10 cellular contexts compared by ENCODE assay signal in the genomic region with DNA sequence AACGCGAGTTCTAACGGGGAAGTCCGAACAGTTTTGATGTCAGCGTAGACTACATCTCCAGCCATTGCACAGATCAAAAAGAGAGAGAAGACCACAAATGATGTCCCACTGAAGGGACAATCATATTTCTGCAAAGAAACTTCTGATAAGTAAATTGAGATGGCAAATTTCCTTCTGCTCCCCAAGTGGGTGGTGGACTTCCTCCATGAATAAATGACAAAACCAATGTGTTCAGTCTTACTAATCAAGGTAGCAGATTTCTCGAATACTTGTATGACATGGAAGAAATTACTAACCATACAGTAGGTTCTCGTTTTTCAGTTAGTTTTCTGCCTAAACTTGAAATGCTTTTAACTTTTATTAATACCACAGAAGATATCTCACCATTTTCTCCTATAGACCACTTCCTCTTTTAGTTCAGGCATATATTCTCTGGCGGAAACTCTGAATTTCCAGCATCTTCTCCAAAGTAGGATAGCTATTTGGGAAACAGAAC. TPM values are rescaled to one million over a fixed set of nuclear protein-coding genes. Genes with fewer than 3 reads are reported as not detected.
DNase-seq lines count a peak whose midpoint lies in the region; ATAC-seq and TF ChIP-seq lines count a peak whose summit lies in the region.
"Had no signal": no experiment of that assay in that cellular context is flagged by ENCODE, and none has a peak within 500 bp of the region (broad histone marks: within the 10 kb centered on the region; RNA-seq: fewer than 3 reads in every experiment).

A gene (minus strand): TSS at position 132 of the 496 bp plus-strand sequence.

- peak within 1 kb of the TSS; percentile 86 for H3K27ac Mint-ChIP-seq in activated naive CD4-positive, alpha-beta T cell treated with anti-CD3 and anti-CD28 coated beads, Interleukin-2, amount 10 ng/mL, durations not matched to agents 7 days and 5 days
- peak within 1 kb of the TSS; percentile 94 for H3K27ac Mint-ChIP-seq in activated B cell treated with CpG ODN at 0.5 μM for 24 hours

- H3K4me1 ChIP-seq in upper lobe of right lung = peaks cover 9% of the 10 kb centered on the region

- TF ChIP-seq CTCF in activated B cell treated with CpG ODN at 0.5 μM for 24 hours (IDR thresholded peaks at IDR 0.05) = no peak
- TF ChIP-seq CTCF in upper lobe of right lung (IDR thresholded peaks at IDR 0.05) = no peak

- no peaks in the 10 kb centered on the region for H3K36me3 ChIP-seq in upper lobe of right lung

- H3K9me3 Mint-ChIP-seq in activated naive CD4-positive, alpha-beta T cell treated with anti-CD3 and anti-CD28 coated beads, Interleukin-2, amount 10 ng/mL, durations not matched to agents 7 days and 5 days = peaks cover 3% of the 10 kb centered on the region
- no peaks in the 10 kb centered on the region for H3K9me3 Mint-ChIP-seq in activated B cell treated with CpG ODN at 0.5 μM for 24 hours

- no peak for DNase-seq in activated naive CD4-positive, alpha-beta T cell treated with anti-CD3 and anti-CD28 coated beads, Interleukin-2, amount 10 ng/mL, durations not matched to agents 7 days and 5 days
- no peak for DNase-seq in activated naive CD4-positive, alpha-beta T cell treated with anti-CD3 and anti-CD28 coated beads, Interleukin-2, amount 50 U/mL, for 16 hours
- DNase-seq in activated B cell treated with CpG ODN at 0.5 μM for 24 hours = no peak
- DNase-seq in upper lobe of right lung = no peak
- DNase-seq in NCI-H345 (lab: John Stamatoyannopoulos, UW) = no peak
- DNase-seq in left lobe of liver (ENCODE audit: low spot score) = no peak
- no peak for DNase-seq in ureter (ENCODE audit: low spot score)
- DNase-seq: left colon, NCI-H2081 had no signal

- CTCF ChIA-PET in activated naive CD4-positive, alpha-beta T cell treated with anti-CD3 and anti-CD28 coated beads, Interleukin-2, amount 10 ng/mL, durations not matched to agents 7 days and 5 days (lab: Charles Lee) = interaction anchor here (0.7 kb wide), 1 partner anchor 10 kb away, joined by 3 read pairs; no protein-coding TSS in a partner anchor
- CTCF ChIA-PET in activated B cell treated with CpG ODN at 0.5 μM for 24 hours (lab: Charles Lee) = interaction anchor here (1.8 to 2.1 kb wide), 2 partner anchors 11 to 33 kb away, joined by 4 to 7 read pairs; no protein-coding TSS in a partner anchor

- H3K4me3 Mint-ChIP-seq in activated naive CD4-positive, alpha-beta T cell treated with anti-CD3 and anti-CD28 coated beads, Interleukin-2, amount 10 ng/mL, durations not matched to agents 7 days and 5 days = peak within 1 kb of the TSS; percentile 67
- peak within 1 kb of the TSS; percentile 88 for H3K4me3 Mint-ChIP-seq in activated B cell treated with CpG ODN at 0.5 μM for 24 hours

- peaks cover 65% of the 10 kb centered on the region for H3K4me1 Mint-ChIP-seq in activated naive CD4-positive, alpha-beta T cell treated with anti-CD3 and anti-CD28 coated beads, Interleukin-2, amount 10 ng/mL, durations not matched to agents 7 days and 5 days
- peaks cover 84% of the 10 kb centered on the region for H3K4me1 Mint-ChIP-seq in activated B cell treated with CpG ODN at 0.5 μM for 24 hours

- H3K4me3 ChIP-seq in upper lobe of right lung = peak within 1 kb of the TSS; percentile 17

- ATAC-seq in HG03439 (IDR thresholded peaks at IDR 0.05; ENCODE audit: unreplicated experiment) (peak; percentile 33), activated B cell treated with CpG ODN at 0.5 μM for 24 hours (ENCODE audit: low read depth) (peak; percentile 49), upper lobe of right lung (no peak), left lobe of liver (no peak)
- ATAC-seq: left colon had no signal

- H3K27me3 Mint-ChIP-seq in activated naive CD4-positive, alpha-beta T cell treated with anti-CD3 and anti-CD28 coated beads, Interleukin-2, amount 10 ng/mL, durations not matched to agents 7 days and 5 days = no peaks in the 10 kb centered on the region
- H3K27me3 Mint-ChIP-seq in activated B cell treated with CpG ODN at 0.5 μM for 24 hours = no peaks in the 10 kb centered on the region

- H3K36me3 Mint-ChIP-seq in activated naive CD4-positive, alpha-beta T cell treated with anti-CD3 and anti-CD28 coated beads, Interleukin-2, amount 10 ng/mL, durations not matched to agents 7 days and 5 days = peaks cover 19% of the 10 kb centered on the region
- H3K36me3 Mint-ChIP-seq in activated B cell treated with CpG ODN at 0.5 μM for 24 hours (ENCODE audit: low read depth) = peaks cover 23% of the 10 kb centered on the region

- H3K27ac ChIP-seq in upper lobe of right lung = peak within 1 kb of the TSS; percentile 71

- no peaks in the 10 kb centered on the region for H3K9me3 ChIP-seq in upper lobe of right lung

- intact Hi-C loops in activated B cell treated with CpG ODN at 0.5 μM for 24 hours (cut with micrococcal nuclease) = loop anchor here (1.0 to 2.0 kb wide), 6 partner anchors 8 to 85 kb away; a partner anchor contains a TSS
- intact Hi-C loops in upper lobe of right lung (cut with DNase I) = no loop called here

- POLR2A ChIA-PET in activated B cell treated with CpG ODN at 0.5 μM for 24 hours (lab: Charles Lee) = interaction anchor here (1.0 to 6.7 kb wide), 14 partner anchors 8 to 98 kb away, joined by 3 to 127 read pairs (median 20); a partner anchor contains a TSS

- H3K27me3 ChIP-seq in upper lobe of right lung = no peaks in the 10 kb centered on the region

RNA-seq across cellular contexts. Expression of the gene that starts here (rescaled TPM):
- total RNA-seq in activated B cell treated with CpG ODN at 0.5 μM for 24 hours (111 and 115 TPM in 2 replicates), upper lobe of right lung (3.4 TPM), left lobe of liver (0.38 TPM), ureter (0.91 TPM)

Comparison
In these comparisons a context has a peak if more than half of its experiments do, and no peak if none do; other contexts are left out.
1. RNA of the gene that starts here (total RNA-seq): 111 to 115 TPM in activated B cell treated with CpG ODN at 0.5 μM for 24 hours; 3.4 TPM in upper lobe of right lung (single experiment), 0.91 TPM in ureter (single experiment) and 0.38 TPM in left lobe of liver (single experiment); every median in the first group is over 10 times any median in the second.
2. ATAC-seq: peak in HG03439 (single experiment) and activated B cell treated with CpG ODN at 0.5 μM for 24 hours (single experiment); none in upper lobe of right lung (single experiment) and left lobe of liver (single experiment).